Comparison of ENCODE assay signal across 16 cellular contexts in genomic region chr6:43747734-43748133, GRCh38.
"Had no signal": no experiment of that assay in that cellular context is flagged by ENCODE, and none has a peak within 500 bp of the region (broad histone marks: within the 10 kb centered on the region; RNA-seq: fewer than 3 reads in every experiment).

No MANE protein-coding gene starts in this region.

- H3K36me3 ChIP-seq: pancreas, transverse colon had no signal

- H3K4me1 Mint-ChIP-seq: activated naive CD4-positive, alpha-beta T cell treated with anti-CD3 and anti-CD28 coated beads, Interleukin-2, amount 50 U/mL, for 24 hours; central memory CD8-positive, alpha-beta T cell; stimulated activated naive B cell treated with anti-CD40 and anti-IgM and Interleukin-4, amounts not matched to agents 10 μg/mL and 1 μg/mL and 100 μg/mL, for 72 hours had no signal

- H3K4me3 ChIP-seq: body of pancreas, lung, pancreas, SK-N-MC, transverse colon had no signal

- DNase-seq: amygdala; body of pancreas; dermis blood vessel endothelial cell; left colon; midbrain; pancreas; stimulated activated CD4-positive, alpha-beta T cell treated with anti-CD3 and anti-CD28 coated beads, Interleukin-2, amount 100 ng/mL, for 48 hours; stimulated activated naive B cell treated with anti-CD40 and anti-IgM and Interleukin-4, amounts not matched to agents 10 μg/mL and 1 μg/mL and 100 μg/mL, for 72 hours; substantia nigra; transverse colon had no signal

- H3K4me1 ChIP-seq: body of pancreas, pancreas had no signal

- H3K36me3 Mint-ChIP-seq: activated naive CD4-positive, alpha-beta T cell treated with anti-CD3 and anti-CD28 coated beads, Interleukin-2, amount 50 U/mL, for 24 hours; stimulated activated naive B cell treated with anti-CD40 and anti-IgM and Interleukin-4, amounts not matched to agents 10 μg/mL and 1 μg/mL and 100 μg/mL, for 72 hours had no signal

- H3K9me3 ChIP-seq: body of pancreas, pancreas, transverse colon had no signal

- ATAC-seq: activated CD4-positive, CD25-positive, alpha-beta regulatory T cell treated with anti-CD3 and anti-CD28 coated beads, Interleukin-2, amount 50 U/mL, for 24 hours; body of pancreas; left colon; pancreas; stimulated activated naive B cell treated with anti-CD40 and anti-IgM and Interleukin-4, amounts not matched to agents 10 μg/mL and 1 μg/mL and 100 μg/mL, for 72 hours had no signal

- H3K4me3 Mint-ChIP-seq: activated naive CD4-positive, alpha-beta T cell treated with anti-CD3 and anti-CD28 coated beads, Interleukin-2, amount 50 U/mL, for 24 hours; central memory CD8-positive, alpha-beta T cell; stimulated activated naive B cell treated with anti-CD40 and anti-IgM and Interleukin-4, amounts not matched to agents 10 μg/mL and 1 μg/mL and 100 μg/mL, for 72 hours had no signal

- H3K9me3 Mint-ChIP-seq: activated naive CD4-positive, alpha-beta T cell treated with anti-CD3 and anti-CD28 coated beads, Interleukin-2, amount 50 U/mL, for 24 hours; central memory CD8-positive, alpha-beta T cell; stimulated activated naive B cell treated with anti-CD40 and anti-IgM and Interleukin-4, amounts not matched to agents 10 μg/mL and 1 μg/mL and 100 μg/mL, for 72 hours had no signal

- H3K27me3 ChIP-seq: body of pancreas, pancreas, transverse colon had no signal

- H3K27ac Mint-ChIP-seq: activated naive CD4-positive, alpha-beta T cell treated with anti-CD3 and anti-CD28 coated beads, Interleukin-2, amount 50 U/mL, for 24 hours; stimulated activated naive B cell treated with anti-CD40 and anti-IgM and Interleukin-4, amounts not matched to agents 10 μg/mL and 1 μg/mL and 100 μg/mL, for 72 hours had no signal

- H3K27ac ChIP-seq: body of pancreas, pancreas, SK-N-MC, transverse colon had no signal

- FAIRE-seq: frontal cortex, pancreas had no signal
